Comparison of ENCODE assay signal across 9 cellular contexts in genomic region chr22:29727248-29727551, GRCh38. TPM values are rescaled to one million over a fixed set of nuclear protein-coding genes. Genes with fewer than 3 reads are reported as not detected.
DNase-seq lines count a peak whose midpoint lies in the region; ATAC-seq and TF ChIP-seq lines count a peak whose summit lies in the region.
"Had no signal": no experiment of that assay in that cellular context is flagged by ENCODE, and none has a peak within 500 bp of the region (broad histone marks: within the 10 kb centered on the region; RNA-seq: fewer than 3 reads in every experiment).

No MANE protein-coding gene starts in this region.

- no peak overlapping the region for H3K4me3 Mint-ChIP-seq in neural crest cell
- H3K4me3 Mint-ChIP-seq: dendritic cell treated with granulocyte-macrophage colony-stimulating factor and Interleukin-4, amounts not matched to agents 40 ng/mL and 50 ng/mL, for 4 days had no signal

- peaks cover 28% of the 10 kb centered on the region for H3K27me3 Mint-ChIP-seq in neural crest cell (ENCODE audit: low read depth)

- no peak overlapping the region for H3K4me3 ChIP-seq in GM12865 (ENCODE audit: low read depth, low read length)
- no peak overlapping the region for H3K4me3 ChIP-seq in NB4 (ENCODE audit: low read depth, low read length)

- no peaks in the 10 kb centered on the region for H3K4me1 Mint-ChIP-seq in neural crest cell

- peak; percentile 50 for TF ChIP-seq CTCF in GM12865 (IDR thresholded peaks at IDR 0.05; ENCODE audit: insufficient read depth, low read depth, low read length, missing control alignments)
- TF ChIP-seq CTCF in NB4 (IDR thresholded peaks at IDR 0.05; ENCODE audit: low read depth, low read length): peak; percentile 24
- peak; percentile 59 for TF ChIP-seq CTCF in neural crest cell (conservative IDR thresholded peaks at IDR 0.05)

- H3K27ac Mint-ChIP-seq in neural crest cell (ENCODE audit: unreplicated experiment): no peak overlapping the region
- H3K27ac Mint-ChIP-seq: dendritic cell treated with granulocyte-macrophage colony-stimulating factor and Interleukin-4, amounts not matched to agents 40 ng/mL and 50 ng/mL, for 4 days had no signal

- ATAC-seq in HG02798 (IDR thresholded peaks at IDR 0.05; ENCODE audit: poor library complexity, unreplicated experiment): no peak
- ATAC-seq in HG03135 (IDR thresholded peaks at IDR 0.05; ENCODE audit: unreplicated experiment): no peak

- DNase-seq in GM12865 (ENCODE audit: low read depth) (peak; percentile 20), NB4 (ENCODE audit: low read depth) (peak; percentile 67), dermis microvascular lymphatic vessel endothelial cell (ENCODE audit: low read depth in 2 of 2) (peak; percentile 9 to 41), neural crest cell (ENCODE audit: low read depth, low spot score) (peak; percentile 51), NCI-H146 treated with DMSO at 0.1 percent for 48 hours (lab: John Stamatoyannopoulos, UW; ENCODE audit: unreplicated experiment) (no peak)
- DNase-seq in activated effector memory CD4-positive, alpha-beta T cell treated with Interleukin-2 at 50 U/mL for 16 hours: no peak

- no peaks in the 10 kb centered on the region for H3K9me3 Mint-ChIP-seq in neural crest cell
- H3K9me3 Mint-ChIP-seq: dendritic cell treated with granulocyte-macrophage colony-stimulating factor and Interleukin-4, amounts not matched to agents 40 ng/mL and 50 ng/mL, for 4 days had no signal

- H3K36me3 Mint-ChIP-seq in neural crest cell (ENCODE audit: low read depth): no peaks in the 10 kb centered on the region

- TF ChIP-seq POLR2A in NB4 (IDR thresholded peaks at IDR 0.05; ENCODE audit: extremely low read depth, insufficient read length): no peak

RNA-seq across cellular contexts. Expression of gene CABP7, which starts 7.4 kb away (rescaled TPM):
- total RNA-seq in dermis microvascular lymphatic vessel endothelial cell: not detected in 2 replicates
- total RNA-seq in neural crest cell: not detected in 2 replicates

RNA-seq across cellular contexts. Expression of gene ZMAT5, which starts 39.6 kb away (rescaled TPM):
- 13.7 and 17.1 TPM in 2 replicates for total RNA-seq in dermis microvascular lymphatic vessel endothelial cell
- 25.3 and 26.2 TPM in 2 replicates for total RNA-seq in neural crest cell

RNA-seq across cellular contexts. Expression of gene UQCR10, which starts 40.0 kb away (rescaled TPM):
- total RNA-seq in dermis microvascular lymphatic vessel endothelial cell: 66.5 and 69.7 TPM in 2 replicates
- total RNA-seq in neural crest cell: 116 and 120 TPM in 2 replicates

Comparison
In these comparisons a context has a peak if more than half of its experiments do, and no peak if none do; other contexts are left out.
1. DNase-seq: peak in GM12865 (single experiment), NB4 (single experiment), dermis microvascular lymphatic vessel endothelial cell (2 of 2) and neural crest cell (single experiment); none in NCI-H146 treated with DMSO at 0.1 percent for 48 hours (single experiment) and activated effector memory CD4-positive, alpha-beta T cell treated with Interleukin-2 at 50 U/mL for 16 hours (single experiment).
2. Peak in every context shown above with its lines, with median percentiles within 50 percentile points of each other: CTCF ChIP-seq.